31 cellular contexts compared by ENCODE assay signal in the genomic region with DNA sequence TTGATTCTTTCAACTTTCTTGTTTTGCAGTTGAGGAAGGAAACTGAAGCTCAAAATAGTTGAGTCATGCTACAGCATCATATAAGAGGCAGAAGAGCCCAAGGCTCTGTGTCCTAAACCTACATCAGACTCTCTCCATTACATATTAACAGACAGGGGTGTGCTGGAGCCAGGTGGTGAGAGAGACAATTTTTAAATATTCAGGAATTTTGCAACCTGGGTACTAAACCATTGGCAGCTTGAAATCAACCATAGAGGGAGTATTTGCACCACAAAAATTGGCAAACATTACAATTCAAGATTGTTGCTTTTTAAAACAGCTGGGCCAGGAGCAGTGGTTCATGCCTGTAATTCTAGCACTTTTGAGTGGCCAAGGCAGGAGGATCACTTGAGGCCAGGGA.
A peak's percentile ranks its signal among the peaks of the same experiment; 100 is the strongest.
DNase-seq lines count a peak whose midpoint lies in the region; ATAC-seq and TF ChIP-seq lines count a peak whose summit lies in the region.
"Had no signal": no experiment of that assay in that cellular context is flagged by ENCODE, and none has a peak within 500 bp of the region (broad histone marks: within the 10 kb centered on the region; RNA-seq: fewer than 3 reads in every experiment).

No MANE protein-coding gene starts in this region.

- H3K9me2 ChIP-seq in GM23338 (ENCODE audit: insufficient read depth), result no peaks in the 10 kb centered on the region
- H3K9me2 ChIP-seq in OCI-LY7 (ENCODE audit: insufficient read depth, low read length), result no peaks in the 10 kb centered on the region

- H4K20me1 ChIP-seq in GM23338 (replicated peaks; ENCODE audit: insufficient read depth), result no peaks in the 10 kb centered on the region
- H4K20me1 ChIP-seq in OCI-LY7 (ENCODE audit: insufficient read depth, low read length), result no peaks in the 10 kb centered on the region

- in situ Hi-C loops in Caki2 (cut with HindIII; ENCODE audit: low pct_unique_long_range_greater_than_20kb, low sequenced_read_pairs), result no loop called here

- no peak for TF ChIP-seq POLR2A in stomach (IDR thresholded peaks at IDR 0.05)

- TF ChIP-seq EP300 in stomach (IDR thresholded peaks at IDR 0.05), result no peak

- H3K4me3 ChIP-seq in GM23338 (no peak overlapping the region), OCI-LY7 (ENCODE audit: low read depth, low read length, poor library complexity, severe bottlenecking) (no peak overlapping the region), stomach (no peak overlapping the region)
- no peak overlapping the region for H3K4me3 ChIP-seq in CD4-positive, alpha-beta memory T cell (ENCODE audit: low read length in 2 of 2)
- H3K4me3 ChIP-seq: ascending aorta, cardiac muscle cell, GM12878, sigmoid colon, tibial nerve had no signal

- POLR2A ChIA-PET in OCI-LY7 (lab: Charles Lee), result interaction anchor here (0.7 kb wide), 1 partner anchor 271 kb away, joined by 5 read pairs; no protein-coding TSS in a partner anchor
- POLR2A ChIA-PET in CD4-positive, alpha-beta memory T cell (lab: Charles Lee; ENCODE audit: partially characterized antibody), result no interaction called here

- H3K4me3 Mint-ChIP-seq in GM23338, result no peak overlapping the region
- H3K4me3 Mint-ChIP-seq in CD4-positive, alpha-beta memory T cell, result no peak overlapping the region
- H3K4me3 Mint-ChIP-seq: activated CD8-positive, alpha-beta memory T cell treated with anti-CD3 and anti-CD28 coated beads, Interleukin-2, amount 10 ng/mL, durations not matched to agents 7 days and 5 days; activated naive CD8-positive, alpha-beta T cell treated with anti-CD3 and anti-CD28 coated beads, Interleukin-2, amount 10 ng/mL, durations not matched to agents 7 days and 5 days; activated T-cell treated with anti-CD3 and anti-CD28 coated beads, Interleukin-2, amount 50 U/mL, for 4 hours; mesothelial cell of epicardium; naive B cell had no signal

- no peaks in the 10 kb centered on the region for H3K36me3 Mint-ChIP-seq in GM23338 (ENCODE audit: low read depth)
- H3K36me3 Mint-ChIP-seq in CD4-positive, alpha-beta memory T cell, result no peaks in the 10 kb centered on the region
- H3K36me3 Mint-ChIP-seq: activated CD8-positive, alpha-beta memory T cell treated with anti-CD3 and anti-CD28 coated beads, Interleukin-2, amount 10 ng/mL, durations not matched to agents 7 days and 5 days; activated naive CD8-positive, alpha-beta T cell treated with anti-CD3 and anti-CD28 coated beads, Interleukin-2, amount 10 ng/mL, durations not matched to agents 7 days and 5 days; mesothelial cell of epicardium; naive B cell had no signal

- no TSS peak for BruUV-seq in OCI-LY7 (replicated peaks; lab: Mats Ljungman, UMichigan)

- TF ChIP-seq CTCF in GM23338 (conservative IDR thresholded peaks at IDR 0.05; ENCODE audit: low read depth in 2 of 2) (no peak), OCI-LY7 (conservative IDR thresholded peaks at IDR 0.05; ENCODE audit: low read length) (0 out of 2 replicates have a peak, but pooled peaks have one; percentile 22), stomach (IDR thresholded peaks at IDR 0.05) (no peak)

- H3K27me3 ChIP-seq in GM23338 (ENCODE audit: insufficient read depth), result no peaks in the 10 kb centered on the region
- no peaks in the 10 kb centered on the region for H3K27me3 ChIP-seq in CD4-positive, alpha-beta memory T cell (ENCODE audit: insufficient read depth, low read length)
- H3K27me3 ChIP-seq in stomach, result no peaks in the 10 kb centered on the region
- H3K27me3 ChIP-seq: ascending aorta, cardiac muscle cell, sigmoid colon, tibial nerve had no signal

- H3K27ac ChIP-seq in GM23338 (ENCODE audit: low read depth) (no peak overlapping the region), OCI-LY7 (ENCODE audit: low read depth, low read length, poor library complexity, severe bottlenecking) (no peak overlapping the region), stomach (no peak overlapping the region)
- no peak overlapping the region for H3K27ac ChIP-seq in CD4-positive, alpha-beta memory T cell (ENCODE audit: low read depth, low read length)
- H3K27ac ChIP-seq: ascending aorta, cardiac muscle cell, epithelial cell of prostate, KMS-11, sigmoid colon, tibial nerve had no signal

- intact Hi-C loops in OCI-LY7 (cut with micrococcal nuclease; ENCODE audit: unreplicated experiment), result no loop called here
- intact Hi-C loops in CD4-positive, alpha-beta memory T cell (cut with micrococcal nuclease), result no loop called here
- intact Hi-C loops in stomach (cut with DNase I; ENCODE audit: low total_unique reads), result no loop called here

- CTCF ChIA-PET in OCI-LY7 (lab: Charles Lee; ENCODE audit: unreplicated experiment), result no interaction called here
- CTCF ChIA-PET in CD4-positive, alpha-beta memory T cell (lab: Charles Lee; ENCODE audit: partially characterized antibody), result no interaction called here

- ATAC-seq in GM23338 (no peak), left lobe of liver (peak; percentile 75), GM18498 (IDR thresholded peaks at IDR 0.05; ENCODE audit: unreplicated experiment) (no peak)
- ATAC-seq: activated CD4-positive, CD25-positive, alpha-beta regulatory T cell treated with anti-CD3 and anti-CD28 coated beads, Interleukin-2, amount 50 U/mL, for 24 hours; activated CD8-positive, alpha-beta memory T cell treated with anti-CD3 and anti-CD28 coated beads, Interleukin-2, amount 10 ng/mL, durations not matched to agents 7 days and 5 days; activated T-cell treated with anti-CD3 and anti-CD28 coated beads, Interleukin-2, amount 50 U/mL, for 4 hours; GM12878 had no signal

- peaks cover 5% of the 10 kb centered on the region for H3K27me3 Mint-ChIP-seq in GM23338 (ENCODE audit: insufficient read depth, low read depth, poor library complexity)
- peaks cover 0 to 4% of the 10 kb centered on the region in 2 donors for H3K27me3 Mint-ChIP-seq in CD4-positive, alpha-beta memory T cell
- H3K27me3 Mint-ChIP-seq: naive B cell had no signal

- peaks cover 4% of the 10 kb centered on the region; the same call in 1 of the 2 replicates for H3K4me1 ChIP-seq in GM23338 (ENCODE audit: insufficient read depth)
- H3K4me1 ChIP-seq in OCI-LY7 (ENCODE audit: insufficient read depth, low read length, poor library complexity, severe bottlenecking), result no peaks in the 10 kb centered on the region
- no peaks in the 10 kb centered on the region for H3K4me1 ChIP-seq in CD4-positive, alpha-beta memory T cell (ENCODE audit: insufficient read depth, low read length)
- H3K4me1 ChIP-seq in stomach, result no peaks in the 10 kb centered on the region
- H3K4me1 ChIP-seq: ascending aorta, sigmoid colon, tibial nerve had no signal

- H3K9me3 ChIP-seq in OCI-LY7 (ENCODE audit: low read length), result no peaks in the 10 kb centered on the region
- H3K9me3 ChIP-seq in CD4-positive, alpha-beta memory T cell (ENCODE audit: control insufficient read depth in 1 of 2, low read length in 2 of 2), result no peaks in the 10 kb centered on the region
- no peaks in the 10 kb centered on the region for H3K9me3 ChIP-seq in stomach
- H3K9me3 ChIP-seq: ascending aorta, sigmoid colon, tibial nerve had no signal

- no peaks in the 10 kb centered on the region for H3K9me3 Mint-ChIP-seq in GM23338
- peaks cover 0 to 8% (median 0%) of the 10 kb centered on the region in 8 donors for H3K9me3 Mint-ChIP-seq in CD4-positive, alpha-beta memory T cell
- H3K9me3 Mint-ChIP-seq: activated naive CD8-positive, alpha-beta T cell treated with anti-CD3 and anti-CD28 coated beads, Interleukin-2, amount 10 ng/mL, durations not matched to agents 7 days and 5 days; activated T-cell treated with anti-CD3 and anti-CD28 coated beads, Interleukin-2, amount 50 U/mL, for 4 hours; mesothelial cell of epicardium; naive B cell had no signal

- H3F3A ChIP-seq in GM23338 (replicated peaks; ENCODE audit: low read depth), result no peaks in the 10 kb centered on the region

- peaks cover 11% of the 10 kb centered on the region; the same call in 2 of the 3 replicates for H3K4me1 Mint-ChIP-seq in GM23338
- H3K4me1 Mint-ChIP-seq in CD4-positive, alpha-beta memory T cell, result no peaks in the 10 kb centered on the region
- H3K4me1 Mint-ChIP-seq: activated CD8-positive, alpha-beta memory T cell treated with anti-CD3 and anti-CD28 coated beads, Interleukin-2, amount 10 ng/mL, durations not matched to agents 7 days and 5 days; activated naive CD8-positive, alpha-beta T cell treated with anti-CD3 and anti-CD28 coated beads, Interleukin-2, amount 10 ng/mL, durations not matched to agents 7 days and 5 days; naive B cell had no signal

- H3K36me3 ChIP-seq in GM23338 (ENCODE audit: insufficient read depth) (no peaks in the 10 kb centered on the region), OCI-LY7 (ENCODE audit: insufficient read depth, low read length) (no peaks in the 10 kb centered on the region), stomach (no peaks in the 10 kb centered on the region)
- H3K36me3 ChIP-seq in CD4-positive, alpha-beta memory T cell (ENCODE audit: insufficient read depth, low read length), result no peaks in the 10 kb centered on the region
- H3K36me3 ChIP-seq: ascending aorta, cardiac muscle cell, sigmoid colon, tibial nerve had no signal

- H3K27ac Mint-ChIP-seq in GM23338, result no peak overlapping the region; the same call in 1 of the 2 replicates
- no peak overlapping the region for H3K27ac Mint-ChIP-seq in CD4-positive, alpha-beta memory T cell
- H3K27ac Mint-ChIP-seq: activated CD8-positive, alpha-beta memory T cell treated with anti-CD3 and anti-CD28 coated beads, Interleukin-2, amount 10 ng/mL, durations not matched to agents 7 days and 5 days; activated naive CD8-positive, alpha-beta T cell treated with anti-CD3 and anti-CD28 coated beads, Interleukin-2, amount 10 ng/mL, durations not matched to agents 7 days and 5 days; mesothelial cell of epicardium had no signal

- H3K79me2 ChIP-seq in GM23338 (replicated peaks; ENCODE audit: insufficient read depth) (no peaks in the 10 kb centered on the region), OCI-LY7 (ENCODE audit: insufficient read depth, low read depth, low read length) (no peaks in the 10 kb centered on the region)

- H2AFZ ChIP-seq in GM23338 (0 out of 2 replicates have a peak overlapping the region, but pooled peaks have one; percentile 4), OCI-LY7 (ENCODE audit: low read length) (no peak overlapping the region)

- H3K4me2 ChIP-seq in GM23338 (no peak overlapping the region), OCI-LY7 (ENCODE audit: low read length) (no peak overlapping the region)
- H3K4me2 ChIP-seq: KMS-11 had no signal

- peak; percentile 26 for DNase-seq in Caki2 (ENCODE audit: low read depth)
- no peak for DNase-seq in GM23338 (ENCODE audit: low spot score)
- peak; percentile 5 for DNase-seq in OCI-LY7 (ENCODE audit: low spot score)
- DNase-seq in left lobe of liver (ENCODE audit: low spot score), result no peak
- DNase-seq in CD4-positive, alpha-beta memory T cell, result no peak
- no peak for DNase-seq in stomach
- DNase-seq: activated CD4-positive, alpha-beta T cell treated with anti-CD3 and anti-CD28 coated beads, Interleukin-2, amount 50 U/mL, for 4 hours; activated CD8-positive, alpha-beta memory T cell treated with anti-CD3 and anti-CD28 coated beads, Interleukin-2, amount 10 ng/mL, durations not matched to agents 7 days and 5 days; activated gamma-delta T cell treated with Interleukin-2 at 50 U/mL for 16 hours; activated naive CD8-positive, alpha-beta T cell treated with anti-CD3 and anti-CD28 coated beads, Interleukin-2, amount 10 ng/mL, durations not matched to agents 7 days and 5 days; activated T-cell treated with anti-CD3 and anti-CD28 coated beads, Interleukin-2, amount 50 U/mL, for 4 hours; C1 segment of cervical spinal cord; EL; glutamatergic neuron; islet precursor cell; naive B cell; NCI-H1694; NCI-H2171 treated with DMSO at 0.1 percent for 48 hours; NCI-H526 treated with DMSO at 0.1 percent for 48 hours; SHP77 treated with DMSO at 0.1 percent for 48 hours; sigmoid colon; stimulated activated CD4-positive, alpha-beta T cell treated with anti-CD3 and anti-CD28 coated beads, Interleukin-4, amount 100 ng/mL, for 1 hour had no signal

Comparison
In these comparisons a context has a peak if more than half of its experiments do, and no peak if none do; other contexts are left out.
1. DNase-seq: peak in Caki2 (single experiment) and OCI-LY7 (single experiment); none in GM23338 (single experiment), left lobe of liver (single experiment), CD4-positive, alpha-beta memory T cell (0 of 5) and stomach (single experiment).